In the genomic region with DNA sequence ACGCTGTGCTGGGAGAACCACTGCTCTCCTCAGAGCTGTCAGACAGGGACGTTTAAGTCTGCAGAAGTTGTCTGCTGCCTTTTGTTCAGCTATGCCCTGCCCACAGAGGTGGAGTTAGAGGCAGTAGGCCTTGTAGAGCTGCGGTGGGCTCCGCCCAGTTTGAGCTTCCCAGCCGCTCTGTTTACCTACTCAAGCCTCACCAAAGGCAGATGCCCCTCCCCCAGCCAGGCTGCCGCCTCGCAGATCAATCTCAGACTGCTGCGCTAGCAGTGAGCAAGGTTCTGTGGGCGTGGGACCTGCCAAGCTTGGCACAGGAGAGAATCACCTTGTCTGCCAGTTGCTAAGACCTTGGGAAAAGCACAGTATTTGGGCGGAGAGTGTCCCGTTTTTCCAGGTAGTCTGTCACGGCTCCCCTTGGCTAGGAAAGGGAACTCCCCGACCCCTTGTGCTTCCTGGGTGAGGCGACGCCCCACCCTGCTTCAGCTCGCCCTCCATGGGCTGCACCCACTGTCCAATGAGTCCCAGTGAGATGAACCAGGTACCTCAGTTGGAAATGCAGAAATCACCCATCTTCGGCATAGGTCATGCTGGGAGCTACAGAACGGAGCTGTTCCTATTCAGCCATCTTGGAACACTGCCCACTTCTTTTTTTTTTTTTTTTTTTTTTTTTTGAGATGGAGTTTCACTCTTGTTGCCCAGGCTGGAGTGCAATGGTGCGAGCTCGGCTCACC, we compare ENCODE assay signal across 1 cellular context.
TF ChIP-seq lines count a peak whose summit lies in the region.
"Not testable (repeated sequence)": the region's sequence is repeated elsewhere in the genome, so short reads cannot be mapped to it uniquely, and the experiment has no call there.

No MANE protein-coding gene starts in this region.

TF ChIP-seq in HepG2, 621 proteins besides CTCF, POLR2A, EP300 and RAD21 (continued from another document and continues in another):
- TF ChIP-seq, protein P1, sequence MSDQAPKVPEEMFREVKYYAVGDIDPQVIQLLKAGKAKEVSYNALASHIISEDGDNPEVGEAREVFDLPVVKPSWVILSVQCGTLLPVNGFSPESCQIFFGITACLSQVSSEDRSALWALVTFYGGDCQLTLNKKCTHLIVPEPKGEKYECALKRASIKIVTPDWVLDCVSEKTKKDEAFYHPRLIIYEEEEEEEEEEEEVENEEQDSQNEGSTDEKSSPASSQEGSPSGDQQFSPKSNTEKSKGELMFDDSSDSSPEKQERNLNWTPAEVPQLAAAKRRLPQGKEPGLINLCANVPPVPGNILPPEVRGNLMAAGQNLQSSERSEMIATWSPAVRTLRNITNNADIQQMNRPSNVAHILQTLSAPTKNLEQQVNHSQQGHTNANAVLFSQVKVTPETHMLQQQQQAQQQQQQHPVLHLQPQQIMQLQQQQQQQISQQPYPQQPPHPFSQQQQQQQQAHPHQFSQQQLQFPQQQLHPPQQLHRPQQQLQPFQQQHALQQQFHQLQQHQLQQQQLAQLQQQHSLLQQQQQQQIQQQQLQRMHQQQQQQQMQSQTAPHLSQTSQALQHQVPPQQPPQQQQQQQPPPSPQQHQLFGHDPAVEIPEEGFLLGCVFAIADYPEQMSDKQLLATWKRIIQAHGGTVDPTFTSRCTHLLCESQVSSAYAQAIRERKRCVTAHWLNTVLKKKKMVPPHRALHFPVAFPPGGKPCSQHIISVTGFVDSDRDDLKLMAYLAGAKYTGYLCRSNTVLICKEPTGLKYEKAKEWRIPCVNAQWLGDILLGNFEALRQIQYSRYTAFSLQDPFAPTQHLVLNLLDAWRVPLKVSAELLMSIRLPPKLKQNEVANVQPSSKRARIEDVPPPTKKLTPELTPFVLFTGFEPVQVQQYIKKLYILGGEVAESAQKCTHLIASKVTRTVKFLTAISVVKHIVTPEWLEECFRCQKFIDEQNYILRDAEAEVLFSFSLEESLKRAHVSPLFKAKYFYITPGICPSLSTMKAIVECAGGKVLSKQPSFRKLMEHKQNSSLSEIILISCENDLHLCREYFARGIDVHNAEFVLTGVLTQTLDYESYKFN (CRISPR knock-in tag; conservative IDR thresholded peaks at IDR 0.05), result peak; percentile 85
- TF ChIP-seq TAF1 (CRISPR knock-in tag; IDR thresholded peaks at IDR 0.05) (peak; percentile 37; the same call in 1 of the 2 replicates), SP5 (CRISPR knock-in tag; IDR thresholded peaks at IDR 0.05; ENCODE audit: borderline replicate concordance, low read depth) (peak; percentile 93), ZBTB7B (CRISPR knock-in tag; IDR thresholded peaks at IDR 0.05) (0 out of 2 replicates have a peak, but pooled peaks have one; percentile 15), ZNF501 (CRISPR knock-in tag; IDR thresholded peaks at IDR 0.05) (0 out of 2 replicates have a peak, but pooled peaks have one; percentile 3), ZNF230 (CRISPR knock-in tag; IDR thresholded peaks at IDR 0.05) (0 out of 2 replicates have a peak, but pooled peaks have one; percentile 44), PHF21A (CRISPR knock-in tag; IDR thresholded peaks at IDR 0.05) (peak; percentile 70; the same call in 1 of the 2 replicates), ZNF547 (CRISPR knock-in tag; IDR thresholded peaks at IDR 0.05) (0 out of 2 replicates have a peak, but pooled peaks have one; percentile 57), U2AF2 (IDR thresholded peaks at IDR 0.05; ENCODE audit: low read depth, low read length) (0 out of 2 replicates have a peak, but pooled peaks have one; percentile 25), SPEN (CRISPR knock-in tag; IDR thresholded peaks at IDR 0.05; ENCODE audit: low read depth) (0 out of 2 replicates have a peak, but pooled peaks have one; percentile 50), PITX1 (CRISPR knock-in tag; IDR thresholded peaks at IDR 0.05) (peak; percentile 83; the same call in 1 of the 2 replicates), HNF4G (IDR thresholded peaks at IDR 0.05; ENCODE audit: borderline replicate concordance, low read depth, low read length) (0 out of 2 replicates have a peak, but pooled peaks have one; percentile 31), ERF (CRISPR knock-in tag; IDR thresholded peaks at IDR 0.05) (peak; percentile 38; the same call in 1 of the 2 replicates), MEF2D (CRISPR knock-in tag; IDR thresholded peaks at IDR 0.05) (peak; percentile 60; the same call in 1 of the 2 replicates), WIZ (CRISPR knock-in tag; IDR thresholded peaks at IDR 0.05) (peak; percentile 61; the same call in 1 of the 2 replicates), FOSL2 (CRISPR knock-in tag; IDR thresholded peaks at IDR 0.05) (0 out of 2 replicates have a peak, but pooled peaks have one; percentile 18), HDAC2 (CRISPR knock-in tag; IDR thresholded peaks at IDR 0.05) (peak; percentile 62; the same call in 1 of the 2 replicates), NCOA2 (CRISPR knock-in tag; IDR thresholded peaks at IDR 0.05) (peak; percentile 59; the same call in 1 of the 2 replicates), FOXA1 (IDR thresholded peaks at IDR 0.05) (0 out of 2 replicates have a peak, but pooled peaks have one; percentile 9), FOXA1 (CRISPR knock-in tag; IDR thresholded peaks at IDR 0.05) (peak; percentile 92), TGIF2 (CRISPR knock-in tag; IDR thresholded peaks at IDR 0.05) (peak; percentile 35; the same call in 1 of the 2 replicates), AKAP8 (CRISPR knock-in tag; IDR thresholded peaks at IDR 0.05) (0 out of 2 replicates have a peak, but pooled peaks have one; percentile 61), TBX2 (CRISPR knock-in tag; IDR thresholded peaks at IDR 0.05; ENCODE audit: borderline replicate concordance) (peak; percentile 79; the same call in 1 of the 2 replicates), ZMYM4 (CRISPR knock-in tag; IDR thresholded peaks at IDR 0.05) (peak; percentile 86), DPF2 (CRISPR knock-in tag; IDR thresholded peaks at IDR 0.05; ENCODE audit: borderline replicate concordance, low read depth) (peak; percentile 60; the same call in 1 of the 2 replicates), ONECUT2 (CRISPR knock-in tag; IDR thresholded peaks at IDR 0.05) (peak; percentile 66; the same call in 1 of the 2 replicates), ZNF605 (CRISPR knock-in tag; IDR thresholded peaks at IDR 0.05) (peak; percentile 36; the same call in 1 of the 2 replicates), MEIS1 (CRISPR knock-in tag; IDR thresholded peaks at IDR 0.05; ENCODE audit: borderline replicate concordance) (peak; percentile 31; the same call in 1 of the 2 replicates), HNRNPL (IDR thresholded peaks at IDR 0.05; ENCODE audit: low read depth, low read length) (peak; percentile 75; the same call in 1 of the 2 replicates), SMAD1 (CRISPR knock-in tag; IDR thresholded peaks at IDR 0.05; ENCODE audit: borderline replicate concordance, low read depth) (0 out of 2 replicates have a peak, but pooled peaks have one; percentile 35), ZNF670 (CRISPR knock-in tag; IDR thresholded peaks at IDR 0.05; ENCODE audit: borderline replicate concordance) (0 out of 2 replicates have a peak, but pooled peaks have one; percentile 67)
- TF ChIP-seq, protein P2, sequence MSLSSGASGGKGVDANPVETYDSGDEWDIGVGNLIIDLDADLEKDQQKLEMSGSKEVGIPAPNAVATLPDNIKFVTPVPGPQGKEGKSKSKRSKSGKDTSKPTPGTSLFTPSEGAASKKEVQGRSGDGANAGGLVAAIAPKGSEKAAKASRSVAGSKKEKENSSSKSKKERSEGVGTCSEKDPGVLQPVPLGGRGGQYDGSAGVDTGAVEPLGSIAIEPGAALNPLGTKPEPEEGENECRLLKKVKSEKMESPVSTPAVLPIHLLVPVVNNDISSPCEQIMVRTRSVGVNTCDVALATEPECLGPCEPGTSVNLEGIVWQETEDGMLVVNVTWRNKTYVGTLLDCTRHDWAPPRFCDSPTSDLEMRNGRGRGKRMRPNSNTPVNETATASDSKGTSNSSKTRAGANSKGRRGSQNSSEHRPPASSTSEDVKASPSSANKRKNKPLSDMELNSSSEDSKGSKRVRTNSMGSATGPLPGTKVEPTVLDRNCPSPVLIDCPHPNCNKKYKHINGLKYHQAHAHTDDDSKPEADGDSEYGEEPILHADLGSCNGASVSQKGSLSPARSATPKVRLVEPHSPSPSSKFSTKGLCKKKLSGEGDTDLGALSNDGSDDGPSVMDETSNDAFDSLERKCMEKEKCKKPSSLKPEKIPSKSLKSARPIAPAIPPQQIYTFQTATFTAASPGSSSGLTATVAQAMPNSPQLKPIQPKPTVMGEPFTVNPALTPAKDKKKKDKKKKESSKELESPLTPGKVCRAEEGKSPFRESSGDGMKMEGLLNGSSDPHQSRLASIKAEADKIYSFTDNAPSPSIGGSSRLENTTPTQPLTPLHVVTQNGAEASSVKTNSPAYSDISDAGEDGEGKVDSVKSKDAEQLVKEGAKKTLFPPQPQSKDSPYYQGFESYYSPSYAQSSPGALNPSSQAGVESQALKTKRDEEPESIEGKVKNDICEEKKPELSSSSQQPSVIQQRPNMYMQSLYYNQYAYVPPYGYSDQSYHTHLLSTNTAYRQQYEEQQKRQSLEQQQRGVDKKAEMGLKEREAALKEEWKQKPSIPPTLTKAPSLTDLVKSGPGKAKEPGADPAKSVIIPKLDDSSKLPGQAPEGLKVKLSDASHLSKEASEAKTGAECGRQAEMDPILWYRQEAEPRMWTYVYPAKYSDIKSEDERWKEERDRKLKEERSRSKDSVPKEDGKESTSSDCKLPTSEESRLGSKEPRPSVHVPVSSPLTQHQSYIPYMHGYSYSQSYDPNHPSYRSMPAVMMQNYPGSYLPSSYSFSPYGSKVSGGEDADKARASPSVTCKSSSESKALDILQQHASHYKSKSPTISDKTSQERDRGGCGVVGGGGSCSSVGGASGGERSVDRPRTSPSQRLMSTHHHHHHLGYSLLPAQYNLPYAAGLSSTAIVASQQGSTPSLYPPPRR (CRISPR knock-in tag; IDR thresholded peaks at IDR 0.05; ENCODE audit: borderline replicate concordance), result peak; percentile 73; the same call in 1 of the 2 replicates
- not testable (repeated sequence) for TF ChIP-seq HNF4G (CRISPR knock-in tag; IDR thresholded peaks at IDR 0.05; ENCODE audit: borderline replicate concordance, low read depth)
- TF ChIP-seq, protein P3, sequence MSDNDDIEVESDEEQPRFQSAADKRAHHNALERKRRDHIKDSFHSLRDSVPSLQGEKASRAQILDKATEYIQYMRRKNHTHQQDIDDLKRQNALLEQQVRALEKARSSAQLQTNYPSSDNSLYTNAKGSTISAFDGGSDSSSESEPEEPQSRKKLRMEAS (IDR thresholded peaks at IDR 0.05), result peak; percentile 64
- TF ChIP-seq, protein P4, sequence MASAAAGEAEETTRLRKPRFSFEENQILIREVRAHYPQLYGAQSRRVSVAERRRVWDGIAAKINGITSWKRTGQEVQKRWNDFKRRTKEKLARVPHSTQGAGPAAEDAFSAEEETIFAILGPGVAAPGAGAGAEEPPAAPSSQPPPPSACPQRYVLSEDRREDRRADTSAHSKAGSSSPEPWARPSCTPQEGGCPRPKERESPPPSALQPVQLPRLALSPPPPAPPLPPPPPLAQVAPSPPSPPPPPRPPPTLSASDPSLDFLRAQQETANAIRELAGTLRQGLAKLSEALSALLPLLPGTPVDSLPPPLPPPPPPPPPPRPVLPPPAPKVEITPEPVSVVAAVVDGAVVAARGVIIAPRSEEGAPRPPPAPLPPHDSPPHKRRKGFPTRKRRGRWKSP (CRISPR knock-in tag; IDR thresholded peaks at IDR 0.05), result 0 out of 2 replicates have a peak, but pooled peaks have one; percentile 58
- TF ChIP-seq, protein P5, sequence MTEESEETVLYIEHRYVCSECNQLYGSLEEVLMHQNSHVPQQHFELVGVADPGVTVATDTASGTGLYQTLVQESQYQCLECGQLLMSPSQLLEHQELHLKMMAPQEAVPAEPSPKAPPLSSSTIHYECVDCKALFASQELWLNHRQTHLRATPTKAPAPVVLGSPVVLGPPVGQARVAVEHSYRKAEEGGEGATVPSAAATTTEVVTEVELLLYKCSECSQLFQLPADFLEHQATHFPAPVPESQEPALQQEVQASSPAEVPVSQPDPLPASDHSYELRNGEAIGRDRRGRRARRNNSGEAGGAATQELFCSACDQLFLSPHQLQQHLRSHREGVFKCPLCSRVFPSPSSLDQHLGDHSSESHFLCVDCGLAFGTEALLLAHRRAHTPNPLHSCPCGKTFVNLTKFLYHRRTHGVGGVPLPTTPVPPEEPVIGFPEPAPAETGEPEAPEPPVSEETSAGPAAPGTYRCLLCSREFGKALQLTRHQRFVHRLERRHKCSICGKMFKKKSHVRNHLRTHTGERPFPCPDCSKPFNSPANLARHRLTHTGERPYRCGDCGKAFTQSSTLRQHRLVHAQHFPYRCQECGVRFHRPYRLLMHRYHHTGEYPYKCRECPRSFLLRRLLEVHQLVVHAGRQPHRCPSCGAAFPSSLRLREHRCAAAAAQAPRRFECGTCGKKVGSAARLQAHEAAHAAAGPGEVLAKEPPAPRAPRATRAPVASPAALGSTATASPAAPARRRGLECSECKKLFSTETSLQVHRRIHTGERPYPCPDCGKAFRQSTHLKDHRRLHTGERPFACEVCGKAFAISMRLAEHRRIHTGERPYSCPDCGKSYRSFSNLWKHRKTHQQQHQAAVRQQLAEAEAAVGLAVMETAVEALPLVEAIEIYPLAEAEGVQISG (CRISPR knock-in tag; IDR thresholded peaks at IDR 0.05), result peak; percentile 51; the same call in 1 of the 2 replicates
- TF ChIP-seq, protein P6, sequence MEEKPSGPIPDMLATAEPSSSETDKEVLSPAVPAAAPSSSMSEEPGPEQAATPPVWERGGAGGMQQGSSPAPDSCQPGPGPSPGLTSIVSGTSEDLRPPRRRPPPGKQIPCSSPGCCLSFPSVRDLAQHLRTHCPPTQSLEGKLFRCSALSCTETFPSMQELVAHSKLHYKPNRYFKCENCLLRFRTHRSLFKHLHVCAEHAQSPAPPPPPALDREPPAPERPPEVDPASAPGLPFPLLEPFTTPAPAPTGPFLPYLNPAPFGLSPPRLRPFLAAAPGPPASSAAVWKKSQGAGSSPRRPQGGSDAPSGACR (CRISPR knock-in tag; IDR thresholded peaks at IDR 0.05), result peak; percentile 72; the same call in 1 of the 2 replicates
- TF ChIP-seq, protein P7, sequence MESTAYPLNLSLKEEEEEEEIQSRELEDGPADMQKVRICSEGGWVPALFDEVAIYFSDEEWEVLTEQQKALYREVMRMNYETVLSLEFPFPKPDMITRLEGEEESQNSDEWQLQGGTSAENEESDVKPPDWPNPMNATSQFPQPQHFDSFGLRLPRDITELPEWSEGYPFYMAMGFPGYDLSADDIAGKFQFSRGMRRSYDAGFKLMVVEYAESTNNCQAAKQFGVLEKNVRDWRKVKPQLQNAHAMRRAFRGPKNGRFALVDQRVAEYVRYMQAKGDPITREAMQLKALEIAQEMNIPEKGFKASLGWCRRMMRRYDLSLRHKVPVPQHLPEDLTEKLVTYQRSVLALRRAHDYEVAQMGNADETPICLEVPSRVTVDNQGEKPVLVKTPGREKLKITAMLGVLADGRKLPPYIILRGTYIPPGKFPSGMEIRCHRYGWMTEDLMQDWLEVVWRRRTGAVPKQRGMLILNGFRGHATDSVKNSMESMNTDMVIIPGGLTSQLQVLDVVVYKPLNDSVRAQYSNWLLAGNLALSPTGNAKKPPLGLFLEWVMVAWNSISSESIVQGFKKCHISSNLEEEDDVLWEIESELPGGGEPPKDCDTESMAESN (CRISPR knock-in tag; conservative IDR thresholded peaks at IDR 0.05), result 0 out of 2 replicates have a peak, but pooled peaks have one; percentile 35
- TF ChIP-seq, protein P8, sequence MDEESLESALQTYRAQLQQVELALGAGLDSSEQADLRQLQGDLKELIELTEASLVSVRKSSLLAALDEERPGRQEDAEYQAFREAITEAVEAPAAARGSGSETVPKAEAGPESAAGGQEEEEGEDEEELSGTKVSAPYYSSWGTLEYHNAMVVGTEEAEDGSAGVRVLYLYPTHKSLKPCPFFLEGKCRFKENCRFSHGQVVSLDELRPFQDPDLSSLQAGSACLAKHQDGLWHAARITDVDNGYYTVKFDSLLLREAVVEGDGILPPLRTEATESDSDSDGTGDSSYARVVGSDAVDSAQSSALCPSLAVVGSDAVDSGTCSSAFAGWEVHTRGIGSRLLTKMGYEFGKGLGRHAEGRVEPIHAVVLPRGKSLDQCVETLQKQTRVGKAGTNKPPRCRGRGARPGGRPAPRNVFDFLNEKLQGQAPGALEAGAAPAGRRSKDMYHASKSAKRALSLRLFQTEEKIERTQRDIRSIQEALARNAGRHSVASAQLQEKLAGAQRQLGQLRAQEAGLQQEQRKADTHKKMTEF (CRISPR knock-in tag; IDR thresholded peaks at IDR 0.05), result peak; percentile 76
